Comparison of ENCODE assay signal across 8 cellular contexts in genomic region chr4:152352215-152352614, GRCh38.
DNase-seq lines count a peak whose midpoint lies in the region; ATAC-seq lines count a peak whose summit lies in the region.

No MANE protein-coding gene starts in this region.

- WGBS in ectodermal cell, 2 experiments: 94 to 97% methylated on average over 4 of the region's 4 CpGs

- H3K4me3 ChIP-seq in ectodermal cell (ENCODE audit: insufficient read depth, low read depth, low read length) (peak overlapping the region; percentile 11), neuron (ENCODE audit: low read length) (peak overlapping the region; percentile 61)

- H3K4me1 ChIP-seq in ES-I3 (ENCODE audit: insufficient read depth, low read length) (peaks cover 14% of the 10 kb centered on the region), ectodermal cell (ENCODE audit: control insufficient read depth, insufficient read depth, low read length) (peaks cover 4% of the 10 kb centered on the region), neuron (ENCODE audit: insufficient read depth, low read length) (peaks cover 13% of the 10 kb centered on the region)

- H3K4me1 Mint-ChIP-seq in activated T-helper 2 cell treated with anti-CD3 and anti-CD28 coated beads, Interferon-gamma antibody, Interleukin-2, Interleukin-4, amounts not matched to agents 10 μg/mL and 5 μg/mL and 100 μg/mL, durations not matched to agents 14 hours and 24 hours and 36 hours (ENCODE audit: low read depth): peaks cover 15% of the 10 kb centered on the region

- H3K4me3 Mint-ChIP-seq in activated T-helper 2 cell treated with anti-CD3 and anti-CD28 coated beads, Interferon-gamma antibody, Interleukin-2, Interleukin-4, amounts not matched to agents 10 μg/mL and 5 μg/mL and 100 μg/mL, durations not matched to agents 14 hours and 24 hours and 36 hours (ENCODE audit: low read depth): no peak overlapping the region

- no peak overlapping the region for H3K27ac Mint-ChIP-seq in activated T-helper 2 cell treated with anti-CD3 and anti-CD28 coated beads, Interferon-gamma antibody, Interleukin-2, Interleukin-4, amounts not matched to agents 10 μg/mL and 5 μg/mL and 100 μg/mL, durations not matched to agents 14 hours and 24 hours and 36 hours

- DNase-seq in activated T-helper 2 cell treated with anti-CD3 and anti-CD28 coated beads, Interferon-gamma antibody, Interleukin-2, Interleukin-4, amounts not matched to agents 10 μg/mL and 5 μg/mL and 100 μg/mL, durations not matched to agents 14 hours and 24 hours and 36 hours (ENCODE audit: low spot score): no peak
- DNase-seq in NCI-H748 treated with DMSO at 0.1 percent for 48 hours (lab: John Stamatoyannopoulos, UW) (no peak), kidney glomerular epithelial cell (lab: John Stamatoyannopoulos, UW) (no peak), T-helper 9 cell (no peak)

- H2AFZ ChIP-seq in neuron (ENCODE audit: low read depth, low read length): no peak overlapping the region

- H3K27me3 ChIP-seq in ectodermal cell (ENCODE audit: control insufficient read depth, insufficient read depth, low read length, poor library complexity, severe bottlenecking) (no peaks in the 10 kb centered on the region), neuron (ENCODE audit: insufficient read depth, low read length) (no peaks in the 10 kb centered on the region)

- H3K27me3 Mint-ChIP-seq in activated T-helper 2 cell treated with anti-CD3 and anti-CD28 coated beads, Interferon-gamma antibody, Interleukin-2, Interleukin-4, amounts not matched to agents 10 μg/mL and 5 μg/mL and 100 μg/mL, durations not matched to agents 14 hours and 24 hours and 36 hours (ENCODE audit: low read depth): no peaks in the 10 kb centered on the region

- H3K9me3 ChIP-seq in ES-I3 (ENCODE audit: control insufficient read depth, insufficient read depth, low read length) (no peaks in the 10 kb centered on the region), ectodermal cell (ENCODE audit: control insufficient read depth, low read length) (no peaks in the 10 kb centered on the region), neuron (ENCODE audit: low read length) (no peaks in the 10 kb centered on the region)

- ATAC-seq in HG03354 (IDR thresholded peaks at IDR 0.05; ENCODE audit: poor library complexity, severe bottlenecking, unreplicated experiment): peak; percentile 20

- H3K9me3 Mint-ChIP-seq in activated T-helper 2 cell treated with anti-CD3 and anti-CD28 coated beads, Interferon-gamma antibody, Interleukin-2, Interleukin-4, amounts not matched to agents 10 μg/mL and 5 μg/mL and 100 μg/mL, durations not matched to agents 14 hours and 24 hours and 36 hours: no peaks in the 10 kb centered on the region

- no peaks in the 10 kb centered on the region for H3K36me3 Mint-ChIP-seq in activated T-helper 2 cell treated with anti-CD3 and anti-CD28 coated beads, Interferon-gamma antibody, Interleukin-2, Interleukin-4, amounts not matched to agents 10 μg/mL and 5 μg/mL and 100 μg/mL, durations not matched to agents 14 hours and 24 hours and 36 hours (ENCODE audit: low read depth)

- intact Hi-C loops in activated T-helper 2 cell treated with anti-CD3 and anti-CD28 coated beads, Interferon-gamma antibody, Interleukin-2, Interleukin-4, amounts not matched to agents 10 μg/mL and 5 μg/mL and 100 μg/mL, durations not matched to agents 14 hours and 24 hours and 36 hours (cut with micrococcal nuclease): no loop called here

- H3K36me3 ChIP-seq in ES-I3 (ENCODE audit: insufficient read depth, low read length): no peaks in the 10 kb centered on the region
- no peaks in the 10 kb centered on the region for H3K36me3 ChIP-seq in ectodermal cell (ENCODE audit: control insufficient read depth, insufficient read depth, low read length)
- H3K36me3 ChIP-seq in neuron (ENCODE audit: insufficient read depth, low read length): no peaks in the 10 kb centered on the region

- H3K9ac ChIP-seq in ES-I3 (ENCODE audit: low read depth, low read length): peak overlapping the region; percentile 40

- no peak overlapping the region for H3K27ac ChIP-seq in ectodermal cell (ENCODE audit: insufficient read depth, low read depth, low read length, poor library complexity, severe bottlenecking)
